18 cellular contexts compared by ENCODE assay signal in the genomic region with DNA sequence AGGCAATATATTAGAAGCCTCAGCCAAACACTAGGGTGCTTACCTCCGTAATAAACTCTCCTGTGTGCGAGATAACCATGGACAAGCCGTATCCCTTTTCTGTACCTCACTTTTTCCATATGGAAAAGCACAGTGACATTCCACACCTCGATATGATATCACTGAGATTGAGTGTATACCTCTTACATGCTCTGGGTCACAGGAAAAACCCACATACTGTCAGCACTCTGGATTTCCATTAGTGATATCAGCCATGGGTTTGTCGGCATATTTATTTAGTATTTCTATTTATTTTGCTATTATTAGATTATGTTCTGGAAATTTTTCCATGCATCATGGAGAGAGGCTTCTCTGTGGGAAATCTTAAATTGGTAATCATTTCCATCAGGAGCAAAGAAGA.
"Had no signal": no experiment of that assay in that cellular context is flagged by ENCODE, and none has a peak within 500 bp of the region (broad histone marks: within the 10 kb centered on the region; RNA-seq: fewer than 3 reads in every experiment).

No MANE protein-coding gene starts in this region.

- H3K9me3 Mint-ChIP-seq: natural killer cell; stimulated activated naive CD8-positive, alpha-beta T cell treated with anti-CD3 and anti-CD28 coated beads, Interleukin-15, amount 100 ng/mL, for 72 hours had no signal

- H3K36me3 ChIP-seq: sigmoid colon, tibial nerve, upper lobe of right lung, vagina had no signal

- H3K4me2 ChIP-seq: hepatocyte had no signal

- H3K36me3 Mint-ChIP-seq: natural killer cell had no signal

- H3K79me2 ChIP-seq: hepatocyte had no signal

- H3K4me3 ChIP-seq: coronary artery, hepatocyte, psoas muscle, sigmoid colon, skin epidermis, testis, tibial nerve, upper lobe of right lung, vagina had no signal

- H3K27me3 ChIP-seq: hepatocyte, sigmoid colon, testis, tibial nerve, upper lobe of right lung, vagina had no signal

- H3K27ac Mint-ChIP-seq: natural killer cell; stimulated activated naive B cell treated with anti-CD40 and anti-IgM and Interleukin-4, amounts not matched to agents 10 μg/mL and 1 μg/mL and 100 μg/mL, for 72 hours had no signal

- H3K27me3 Mint-ChIP-seq: stimulated activated naive CD8-positive, alpha-beta T cell treated with anti-CD3 and anti-CD28 coated beads, Interleukin-15, amount 100 ng/mL, for 72 hours had no signal

- ATAC-seq: natural killer cell; psoas muscle; stimulated activated naive B cell treated with anti-CD40 and anti-IgM and Interleukin-4, amounts not matched to agents 10 μg/mL and 1 μg/mL and 100 μg/mL, for 72 hours; stimulated activated naive CD8-positive, alpha-beta T cell treated with anti-CD3 and anti-CD28 coated beads, Interleukin-15, amount 100 ng/mL, for 72 hours; upper lobe of right lung had no signal

- H2AFZ ChIP-seq: hepatocyte had no signal

- H3K27ac ChIP-seq: hepatocyte, psoas muscle, sigmoid colon, skin epidermis, testis, tibial nerve, upper lobe of right lung, vagina had no signal

- DNase-seq: effector CD8-positive, alpha-beta T cell; foreskin melanocyte; head of caudate nucleus; natural killer cell; psoas muscle; retina; sigmoid colon; stimulated activated CD4-positive, alpha-beta T cell treated with anti-CD3 and anti-CD28 coated beads, Interleukin-2, amount 100 ng/mL, for 24 hours; stimulated activated CD4-positive, alpha-beta T cell treated with anti-CD3 and anti-CD28 coated beads, Interleukin-4, amount 100 ng/mL, for 4 hours; stimulated activated naive B cell treated with anti-CD40 and anti-IgM and Interleukin-4, amounts not matched to agents 10 μg/mL and 1 μg/mL and 100 μg/mL, for 72 hours; stimulated activated naive CD8-positive, alpha-beta T cell treated with anti-CD3 and anti-CD28 coated beads, Interleukin-15, amount 100 ng/mL, for 72 hours; testis; upper lobe of right lung had no signal

- H3K4me1 Mint-ChIP-seq: natural killer cell had no signal

- H3K4me1 ChIP-seq: testis had no signal

- H3K9me3 ChIP-seq: psoas muscle, sigmoid colon, testis, tibial nerve, upper lobe of right lung, vagina had no signal

- H3K4me3 Mint-ChIP-seq: natural killer cell; stimulated activated naive B cell treated with anti-CD40 and anti-IgM and Interleukin-4, amounts not matched to agents 10 μg/mL and 1 μg/mL and 100 μg/mL, for 72 hours had no signal
